1 cellular context compared by ENCODE assay signal in the genomic region with DNA sequence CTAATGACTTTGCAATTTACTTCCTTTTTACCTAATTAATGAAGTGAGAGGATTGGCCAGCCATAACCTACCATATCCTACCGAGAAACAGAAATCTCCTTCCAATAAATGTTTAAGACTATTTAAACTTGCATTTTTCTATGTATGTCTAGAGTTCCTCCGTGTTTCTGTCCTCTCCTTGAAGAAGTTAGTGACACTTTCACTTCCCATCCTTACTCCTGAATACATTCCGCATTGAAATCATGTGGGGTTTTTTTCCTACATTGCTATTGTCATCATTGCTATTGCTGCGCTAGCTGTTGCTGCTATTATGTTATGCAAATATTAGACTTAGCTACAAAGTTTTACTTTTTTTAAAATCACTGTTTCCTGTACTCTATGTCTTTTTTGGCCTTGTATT.
A peak's percentile ranks its signal among the peaks of the same experiment; 100 is the strongest.
TF ChIP-seq lines count a peak whose summit lies in the region.

No MANE protein-coding gene starts in this region.

TF ChIP-seq in GM12878, 131 proteins besides CTCF, POLR2A, EP300 and RAD21:
- TF ChIP-seq CEBPB (IDR thresholded peaks at IDR 0.05; ENCODE audit: borderline replicate concordance in 1 of 2, low read depth in 2 of 2, low read length in 2 of 2), result no peak
- TF ChIP-seq ESRRA (IDR thresholded peaks at IDR 0.05; ENCODE audit: low read length), result no peak
- TF ChIP-seq JUND (IDR thresholded peaks at IDR 0.05; ENCODE audit: low read depth, low read length), result no peak
- TF ChIP-seq SMAD5 (IDR thresholded peaks at IDR 0.05; ENCODE audit: low read depth), result no peak
- TF ChIP-seq DPF2 (IDR thresholded peaks at IDR 0.05), result no peak
- TF ChIP-seq SPI1 (IDR thresholded peaks at IDR 0.05; ENCODE audit: borderline replicate concordance, insufficient read depth, low read depth, low read length), result peak; percentile 38; the same call in 1 of the 2 replicates
- no peak for TF ChIP-seq LARP7 (IDR thresholded peaks at IDR 0.05)
- no peak for TF ChIP-seq CBX5 (IDR thresholded peaks at IDR 0.05; ENCODE audit: low read depth)
- TF ChIP-seq FOS (IDR thresholded peaks at IDR 0.05; ENCODE audit: borderline replicate concordance, extremely low read depth, insufficient read length), result no peak
- no peak for TF ChIP-seq ZNF207 (IDR thresholded peaks at IDR 0.05; ENCODE audit: borderline replicate concordance)
- TF ChIP-seq ZSCAN29 (IDR thresholded peaks at IDR 0.05), result no peak
- no peak; a peak in 1 of 4 replicates for TF ChIP-seq IKZF2 (IDR thresholded peaks at IDR 0.05)
- TF ChIP-seq ATF7 (IDR thresholded peaks at IDR 0.05; ENCODE audit: low read depth), result no peak
- peak; percentile 64; the same call in 1 of the 3 replicates for TF ChIP-seq POU2F2 (IDR thresholded peaks at IDR 0.05; ENCODE audit: borderline replicate concordance, low read depth, low read length)
- TF ChIP-seq, protein P1, sequence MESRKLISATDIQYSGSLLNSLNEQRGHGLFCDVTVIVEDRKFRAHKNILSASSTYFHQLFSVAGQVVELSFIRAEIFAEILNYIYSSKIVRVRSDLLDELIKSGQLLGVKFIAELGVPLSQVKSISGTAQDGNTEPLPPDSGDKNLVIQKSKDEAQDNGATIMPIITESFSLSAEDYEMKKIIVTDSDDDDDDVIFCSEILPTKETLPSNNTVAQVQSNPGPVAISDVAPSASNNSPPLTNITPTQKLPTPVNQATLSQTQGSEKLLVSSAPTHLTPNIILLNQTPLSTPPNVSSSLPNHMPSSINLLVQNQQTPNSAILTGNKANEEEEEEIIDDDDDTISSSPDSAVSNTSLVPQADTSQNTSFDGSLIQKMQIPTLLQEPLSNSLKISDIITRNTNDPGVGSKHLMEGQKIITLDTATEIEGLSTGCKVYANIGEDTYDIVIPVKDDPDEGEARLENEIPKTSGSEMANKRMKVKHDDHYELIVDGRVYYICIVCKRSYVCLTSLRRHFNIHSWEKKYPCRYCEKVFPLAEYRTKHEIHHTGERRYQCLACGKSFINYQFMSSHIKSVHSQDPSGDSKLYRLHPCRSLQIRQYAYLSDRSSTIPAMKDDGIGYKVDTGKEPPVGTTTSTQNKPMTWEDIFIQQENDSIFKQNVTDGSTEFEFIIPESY (IDR thresholded peaks at IDR 0.05), result no peak
- TF ChIP-seq CBX3 (IDR thresholded peaks at IDR 0.05; ENCODE audit: borderline replicate concordance, low read depth), result no peak
TF ChIP-seq in GM12878: peak in this region for 2.
